8 cellular contexts compared by ENCODE assay signal in genomic region chr9:109640232-109641078, GRCh38.
DNase-seq lines count a peak whose midpoint lies in the region; ATAC-seq and TF ChIP-seq lines count a peak whose summit lies in the region.

No MANE protein-coding gene starts in this region.

- H3K9me3 ChIP-seq in liver (ENCODE audit: control insufficient read depth in 4 of 4, low read length in 3 of 4), result no peaks in the 10 kb centered on the region
- H3K9me3 ChIP-seq in thyroid gland, result no peaks in the 10 kb centered on the region

- DNase-seq in GM12865 (ENCODE audit: low read depth) (peak; percentile 4), NCI-H446 treated with DMSO at 0.1 percent for 48 hours (lab: John Stamatoyannopoulos, UW) (peak; percentile 14), dedifferentiated amniotic fluid mesenchymal stem cell (ENCODE audit: extremely low spot score) (peak; percentile 28), thyroid gland (peak; percentile 66 to 72)

- H3K27ac ChIP-seq in liver (ENCODE audit: low read depth in 1 of 2, low read length in 2 of 2) (no peak overlapping the region), thyroid gland (no peak overlapping the region)

- intact Hi-C loops in thyroid gland (cut with DNase I), result no loop called here

- H3K36me3 ChIP-seq in liver (ENCODE audit: control insufficient read depth in 4 of 4, insufficient read depth in 3 of 4, low read depth in 1 of 4, low read length in 3 of 4) (no peaks in the 10 kb centered on the region), thyroid gland (no peaks in the 10 kb centered on the region)

- H3K9ac ChIP-seq in liver (ENCODE audit: low read depth in 1 of 2, low read length in 2 of 2), result no peak overlapping the region

- TF ChIP-seq POLR2A in thyroid gland (IDR thresholded peaks at IDR 0.05), result no peak

- H3K27me3 ChIP-seq in liver (ENCODE audit: control insufficient read depth in 4 of 4, insufficient read depth in 4 of 4, low read length in 3 of 4), result peaks cover 0 to 7% (median 3%) of the 10 kb centered on the region in 4 donors
- H3K27me3 ChIP-seq in thyroid gland, result no peaks in the 10 kb centered on the region

- 2% methylated on average over 74 of the region's 74 CpGs for WGBS in liver
- WGBS in thyroid gland, 2 donors, result 1% methylated on average over 37 to 57 of the region's 74 CpGs

- no peak for TF ChIP-seq RAD21 in liver (IDR thresholded peaks at IDR 0.05)

- no peak overlapping the region for H3K4me3 ChIP-seq in GM12865 (ENCODE audit: low read depth, low read length)
- H3K4me3 ChIP-seq in liver (ENCODE audit: low read depth in 1 of 3, low read length in 3 of 3), result peak overlapping the region in 2 of 3 donors; percentile 47 to 53
- H3K4me3 ChIP-seq in thyroid gland (replicated peaks in 1 of 3), result peak overlapping the region; percentile 13 to 30 (median 20)

- H3K4me1 ChIP-seq in liver (ENCODE audit: control insufficient read depth in 4 of 4, insufficient read depth in 4 of 4, low read length in 3 of 4) (peaks cover 7 to 15% (median 14%) of the 10 kb centered on the region in 4 donors), thyroid gland (peaks cover 0 to 14% of the 10 kb centered on the region in 2 donors)

- no peak for TF ChIP-seq CTCF in GM12865 (IDR thresholded peaks at IDR 0.05; ENCODE audit: insufficient read depth, low read depth, low read length, missing control alignments)
- no peak for TF ChIP-seq CTCF in liver (IDR thresholded peaks at IDR 0.05; ENCODE audit: low read depth, low read length, missing input control)
- no peak for TF ChIP-seq CTCF in thyroid gland (IDR thresholded peaks at IDR 0.05)

- ATAC-seq in GM18502 (IDR thresholded peaks at IDR 0.05; ENCODE audit: poor library complexity, unreplicated experiment) (no peak), HG03565 (IDR thresholded peaks at IDR 0.05; ENCODE audit: unreplicated experiment) (no peak), GM18520 (IDR thresholded peaks at IDR 0.05; ENCODE audit: unreplicated experiment) (no peak)

TF ChIP-seq in liver, 16 proteins besides CTCF, POLR2A, EP300 and RAD21:
- no peak for TF ChIP-seq ZBTB33 (IDR thresholded peaks at IDR 0.05)
- no peak for TF ChIP-seq JUND (IDR thresholded peaks at IDR 0.05)
- no peak for TF ChIP-seq HNF4A (conservative IDR thresholded peaks at IDR 0.05)

Comparison
In these comparisons a context has a peak if more than half of its experiments do, and no peak if none do; other contexts are left out.
1. DNase-seq: peak in every context shown above with its lines; median percentile 69 in thyroid gland; 28 in dedifferentiated amniotic fluid mesenchymal stem cell; 14 in NCI-H446 treated with DMSO at 0.1 percent for 48 hours; 4 in GM12865.